1 cellular context compared by ENCODE assay signal in genomic region chr15:94480289-94480834, GRCh38.
TF ChIP-seq lines count a peak whose summit lies in the region.

No MANE protein-coding gene starts in this region.

TF ChIP-seq in SK-N-SH, 30 proteins besides CTCF, POLR2A, EP300 and RAD21 (continued from another document):
- TF ChIP-seq, protein P1, sequence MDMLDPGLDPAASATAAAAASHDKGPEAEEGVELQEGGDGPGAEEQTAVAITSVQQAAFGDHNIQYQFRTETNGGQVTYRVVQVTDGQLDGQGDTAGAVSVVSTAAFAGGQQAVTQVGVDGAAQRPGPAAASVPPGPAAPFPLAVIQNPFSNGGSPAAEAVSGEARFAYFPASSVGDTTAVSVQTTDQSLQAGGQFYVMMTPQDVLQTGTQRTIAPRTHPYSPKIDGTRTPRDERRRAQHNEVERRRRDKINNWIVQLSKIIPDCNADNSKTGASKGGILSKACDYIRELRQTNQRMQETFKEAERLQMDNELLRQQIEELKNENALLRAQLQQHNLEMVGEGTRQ (IDR thresholded peaks at IDR 0.05; ENCODE audit: borderline replicate concordance, low read depth, low read length) = no peak
- TF ChIP-seq FOXM1 (IDR thresholded peaks at IDR 0.05; ENCODE audit: low read depth) (no peak), NRF1 (IDR thresholded peaks at IDR 0.05; ENCODE audit: low read depth, low read length) (no peak), GATA2 (CRISPR knock-in tag; IDR thresholded peaks at IDR 0.05) (peak; percentile 79), PBX3 (IDR thresholded peaks at IDR 0.05) (0 out of 2 replicates have a peak, but pooled peaks have one; percentile 14), MXI1 (IDR thresholded peaks at IDR 0.05; ENCODE audit: low read depth, low read length) (peak; percentile 36; the same call in 1 of the 2 replicates), FOXJ3 (CRISPR knock-in tag; IDR thresholded peaks at IDR 0.05) (0 out of 2 replicates have a peak, but pooled peaks have one; percentile 43), USF1 (IDR thresholded peaks at IDR 0.05; ENCODE audit: borderline replicate concordance, low read depth) (no peak), RFX5 (IDR thresholded peaks at IDR 0.05; ENCODE audit: low read length) (no peak), SMC3 (IDR thresholded peaks at IDR 0.05; ENCODE audit: low read depth, low read length) (no peak)
TF ChIP-seq in SK-N-SH: peak in this region for 8.
